ENCODE assay signal across 18 cellular contexts in the genomic region with DNA sequence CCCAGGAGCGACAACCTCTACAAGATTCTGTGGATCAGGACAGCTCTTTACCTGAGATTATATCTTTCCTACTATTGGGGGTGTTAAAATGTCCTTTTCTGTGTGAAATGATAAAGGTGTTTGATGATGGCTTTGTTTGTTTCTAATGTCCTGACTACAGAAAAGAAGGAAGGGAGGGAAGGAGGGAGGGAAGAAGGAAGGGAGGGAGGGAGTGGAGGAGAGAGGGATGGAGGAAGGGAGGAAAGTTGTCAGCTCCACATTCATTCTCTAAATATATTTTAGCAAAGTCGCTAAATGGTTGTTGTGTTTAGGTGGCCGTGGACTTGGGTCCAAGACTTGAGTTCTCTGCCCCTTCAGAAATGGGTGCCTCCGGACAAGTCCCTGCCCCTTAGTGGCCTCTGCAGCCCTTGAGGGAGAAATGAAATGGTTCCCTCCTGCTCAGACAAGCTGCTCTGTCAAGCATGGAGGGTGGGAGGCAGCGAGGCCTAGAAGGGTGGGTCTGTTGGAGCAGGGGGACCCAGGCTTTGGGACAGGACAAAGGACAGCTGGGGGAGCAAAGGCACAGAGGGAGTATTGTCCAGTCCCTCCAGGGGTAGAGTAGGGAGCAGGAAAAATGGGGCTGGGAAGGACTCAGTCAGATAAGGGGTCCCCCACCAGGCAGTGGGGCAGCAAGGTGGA. TPM values are rescaled to one million over a fixed set of nuclear protein-coding genes. Genes with fewer than 3 reads are reported as not detected.
DNase-seq lines count a peak whose midpoint lies in the region; ATAC-seq and TF ChIP-seq lines count a peak whose summit lies in the region.
"Had no signal": no experiment of that assay in that cellular context is flagged by ENCODE, and none has a peak within 500 bp of the region (broad histone marks: within the 10 kb centered on the region; RNA-seq: fewer than 3 reads in every experiment).

No MANE protein-coding gene starts in this region.

- H3K4me3 ChIP-seq in Peyer's patch = peak overlapping the region in 1 of 4 donors; percentile 6
- H3K4me3 ChIP-seq: A549, right atrium auricular region, tibial artery had no signal

- DNase-seq in activated CD4-positive, alpha-beta T cell treated with anti-CD3 and anti-CD28 coated beads, Interleukin-2, amount 10 ng/mL, durations not matched to agents 24 days and 14 days = no peak
- no peak for DNase-seq in activated CD4-positive, alpha-beta T cell treated with anti-CD3 and anti-CD28 coated beads, Interleukin-2, amount 50 U/mL, for 48 hours
- DNase-seq in Peyer's patch (peak in 1 of 3 donors; percentile 35), NAMALWA (ENCODE audit: low spot score) (no peak)
- DNase-seq in effector memory CD8-positive, alpha-beta T cell = no peak
- no peak for DNase-seq in stimulated activated CD4-positive, alpha-beta T cell treated with anti-CD3 and anti-CD28 coated beads, Interleukin-1b, Interleukin-23, amount 100 ng/mL, for 48 hours
- DNase-seq: amniotic stem cell, DMS79, foreskin keratinocyte, HCEC 1CT, NCI-H1436, NCI-H774, SIG-M5, tibial artery had no signal

- H3K4me1 ChIP-seq in Peyer's patch = peaks cover 0 to 35% (median 6%) of the 10 kb centered on the region in 4 donors

- no peaks in the 10 kb centered on the region for H3K36me3 ChIP-seq in Peyer's patch
- H3K36me3 ChIP-seq: right atrium auricular region, tibial artery had no signal

- peak overlapping the region; percentile 7 to 63 (median 60) for H3K27ac ChIP-seq in Peyer's patch
- H3K27ac ChIP-seq: A549, right atrium auricular region, tibial artery had no signal

- no peaks in the 10 kb centered on the region for H3K27me3 ChIP-seq in Peyer's patch
- H3K27me3 ChIP-seq: foreskin keratinocyte, right atrium auricular region, tibial artery had no signal

- peak overlapping the region; percentile 73 for H3K4me3 Mint-ChIP-seq in activated CD4-positive, alpha-beta T cell treated with anti-CD3 and anti-CD28 coated beads, Interleukin-2, amount 10 ng/mL, durations not matched to agents 24 days and 14 days
- peak overlapping the region; percentile 62 to 72 for H3K4me3 Mint-ChIP-seq in effector memory CD8-positive, alpha-beta T cell
- peak overlapping the region; percentile 24 for H3K4me3 Mint-ChIP-seq in stimulated activated memory B cell treated with anti-CD40 and anti-IgM and Interleukin-4, amounts not matched to agents 10 μg/mL and 1 μg/mL and 100 μg/mL, for 72 hours

- intact Hi-C loops in activated CD4-positive, alpha-beta T cell treated with anti-CD3 and anti-CD28 coated beads, Interleukin-2, amount 10 ng/mL, durations not matched to agents 24 days and 14 days (cut with micrococcal nuclease) = loop anchor here (10.0 kb wide), 1 partner anchor 187 kb away; a partner anchor contains a TSS

- H3K9me3 ChIP-seq in Peyer's patch = no peaks in the 10 kb centered on the region
- H3K9me3 ChIP-seq: A549, right atrium auricular region, tibial artery had no signal

- TF ChIP-seq POLR2A in Peyer's patch (IDR thresholded peaks at IDR 0.05) = no peak

- H3K4me1 Mint-ChIP-seq in activated CD4-positive, alpha-beta T cell treated with anti-CD3 and anti-CD28 coated beads, Interleukin-2, amount 10 ng/mL, durations not matched to agents 24 days and 14 days = peaks cover 60% of the 10 kb centered on the region
- peaks cover 44 to 50% of the 10 kb centered on the region in 2 donors for H3K4me1 Mint-ChIP-seq in effector memory CD8-positive, alpha-beta T cell (ENCODE audit: low read depth in 2 of 2)
- peaks cover 61% of the 10 kb centered on the region for H3K4me1 Mint-ChIP-seq in stimulated activated memory B cell treated with anti-CD40 and anti-IgM and Interleukin-4, amounts not matched to agents 10 μg/mL and 1 μg/mL and 100 μg/mL, for 72 hours

- H3K36me3 Mint-ChIP-seq in activated CD4-positive, alpha-beta T cell treated with anti-CD3 and anti-CD28 coated beads, Interleukin-2, amount 10 ng/mL, durations not matched to agents 24 days and 14 days (ENCODE audit: low read depth) = peaks cover 31% of the 10 kb centered on the region
- H3K36me3 Mint-ChIP-seq in effector memory CD8-positive, alpha-beta T cell (ENCODE audit: insufficient read depth) = peaks cover 12% of the 10 kb centered on the region
- peaks cover 6% of the 10 kb centered on the region for H3K36me3 Mint-ChIP-seq in stimulated activated memory B cell treated with anti-CD40 and anti-IgM and Interleukin-4, amounts not matched to agents 10 μg/mL and 1 μg/mL and 100 μg/mL, for 72 hours

- no peaks in the 10 kb centered on the region for H3K27me3 Mint-ChIP-seq in activated CD4-positive, alpha-beta T cell treated with anti-CD3 and anti-CD28 coated beads, Interleukin-2, amount 10 ng/mL, durations not matched to agents 24 days and 14 days
- no peaks in the 10 kb centered on the region for H3K27me3 Mint-ChIP-seq in effector memory CD8-positive, alpha-beta T cell
- H3K27me3 Mint-ChIP-seq in stimulated activated memory B cell treated with anti-CD40 and anti-IgM and Interleukin-4, amounts not matched to agents 10 μg/mL and 1 μg/mL and 100 μg/mL, for 72 hours = no peaks in the 10 kb centered on the region

- no peak for TF ChIP-seq CTCF in Peyer's patch (IDR thresholded peaks at IDR 0.05)

- ATAC-seq in effector memory CD8-positive, alpha-beta T cell (replicated peaks) = no peak
- no peak for ATAC-seq in stimulated activated memory B cell treated with anti-CD40 and anti-IgM and Interleukin-4, amounts not matched to agents 10 μg/mL and 1 μg/mL and 100 μg/mL, for 72 hours
- ATAC-seq in GM21619 (IDR thresholded peaks at IDR 0.05; ENCODE audit: unreplicated experiment) = no peak
- ATAC-seq: A549, foreskin keratinocyte had no signal

- H3K9me3 Mint-ChIP-seq in activated CD4-positive, alpha-beta T cell treated with anti-CD3 and anti-CD28 coated beads, Interleukin-2, amount 10 ng/mL, durations not matched to agents 24 days and 14 days = no peaks in the 10 kb centered on the region
- H3K9me3 Mint-ChIP-seq in effector memory CD8-positive, alpha-beta T cell = no peaks in the 10 kb centered on the region
- no peaks in the 10 kb centered on the region for H3K9me3 Mint-ChIP-seq in stimulated activated memory B cell treated with anti-CD40 and anti-IgM and Interleukin-4, amounts not matched to agents 10 μg/mL and 1 μg/mL and 100 μg/mL, for 72 hours

- H3K27ac Mint-ChIP-seq in activated CD4-positive, alpha-beta T cell treated with anti-CD3 and anti-CD28 coated beads, Interleukin-2, amount 10 ng/mL, durations not matched to agents 24 days and 14 days = peak overlapping the region; percentile 59
- H3K27ac Mint-ChIP-seq in effector memory CD8-positive, alpha-beta T cell = peak overlapping the region; percentile 76 to 88
- H3K27ac Mint-ChIP-seq in stimulated activated memory B cell treated with anti-CD40 and anti-IgM and Interleukin-4, amounts not matched to agents 10 μg/mL and 1 μg/mL and 100 μg/mL, for 72 hours = peak overlapping the region; percentile 55

RNA-seq across cellular contexts. Expression of a gene that starts 4.4 kb away (rescaled TPM):
- 137 TPM in 2 replicates for total RNA-seq in activated CD4-positive, alpha-beta T cell treated with anti-CD3 and anti-CD28 coated beads, Interleukin-2, amount 10 ng/mL, durations not matched to agents 24 days and 14 days
- 10 to 100 TPM in 2 of 4 donors, 1 to 10 TPM in 2; 3.9 to 63.5 (median 13.2) TPM for total RNA-seq in Peyer's patch

RNA-seq across cellular contexts. Expression of a gene that starts 58.7 kb away (rescaled TPM):
- 212 and 218 TPM in 2 replicates for total RNA-seq in activated CD4-positive, alpha-beta T cell treated with anti-CD3 and anti-CD28 coated beads, Interleukin-2, amount 10 ng/mL, durations not matched to agents 24 days and 14 days
- 100 to 1,000 TPM in 1 of 4 donors, 10 to 100 TPM in 3; 58.4 to 103 (median 79.7) TPM for total RNA-seq in Peyer's patch
